ENCODE assay signal across 1 cellular context in genomic region chr2:207768891-207769596, GRCh38.
TF ChIP-seq lines count a peak whose summit lies in the region.

No MANE protein-coding gene starts in this region.

TF ChIP-seq in GM23338, 12 proteins besides CTCF, POLR2A, EP300 and RAD21 (continued from another document):
- no peak for TF ChIP-seq ZNF462 (CRISPR knock-in tag; IDR thresholded peaks at IDR 0.05)
- no peak for TF ChIP-seq REST (IDR thresholded peaks at IDR 0.05; ENCODE audit: unreplicated experiment)
- no peak for TF ChIP-seq ZNF114 (CRISPR knock-in tag; IDR thresholded peaks at IDR 0.05)
- no peak for TF ChIP-seq EZH2phosphoT487 (IDR thresholded peaks at IDR 0.05; ENCODE audit: unreplicated experiment)
- TF ChIP-seq EZH2 (IDR thresholded peaks at IDR 0.05; ENCODE audit: low read depth, unreplicated experiment): no peak
- no peak for TF ChIP-seq CREB1 (CRISPR knock-in tag; IDR thresholded peaks at IDR 0.05; ENCODE audit: low read depth)
- TF ChIP-seq NANOG (IDR thresholded peaks at IDR 0.05; ENCODE audit: borderline replicate concordance): no peak
- no peak for TF ChIP-seq ETS1 (IDR thresholded peaks at IDR 0.05)
- no peak for TF ChIP-seq JUNB (IDR thresholded peaks at IDR 0.05; ENCODE audit: unreplicated experiment)
- TF ChIP-seq ZNF331 (CRISPR knock-in tag; IDR thresholded peaks at IDR 0.05; ENCODE audit: low read depth): no peak
